In the genomic region with DNA sequence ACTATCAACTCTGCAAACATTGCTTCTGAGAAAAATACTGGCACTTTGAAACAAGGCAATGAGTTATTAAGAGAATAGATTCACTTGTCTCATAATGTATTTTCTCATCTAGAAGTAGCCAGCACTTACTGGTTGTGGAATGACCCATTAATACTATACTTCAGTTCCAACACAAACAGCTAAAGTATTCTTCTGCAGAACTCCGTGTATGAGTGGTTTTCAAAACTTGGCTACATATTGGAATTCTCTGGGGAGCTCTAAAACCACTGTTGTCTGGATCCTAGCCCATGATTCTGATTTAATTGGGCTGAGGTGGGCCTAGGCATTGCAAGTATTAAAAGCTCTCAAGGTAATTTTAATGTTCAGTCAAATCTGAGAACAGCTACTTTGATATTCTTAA, we compare ENCODE assay signal across 20 cellular contexts.
A peak's percentile ranks its signal among the peaks of the same experiment; 100 is the strongest.
DNase-seq lines count a peak whose midpoint lies in the region; ATAC-seq and TF ChIP-seq lines count a peak whose summit lies in the region.
"Had no signal": no experiment of that assay in that cellular context is flagged by ENCODE, and none has a peak within 500 bp of the region (broad histone marks: within the 10 kb centered on the region; RNA-seq: fewer than 3 reads in every experiment).

No MANE protein-coding gene starts in this region.

- TF ChIP-seq CTCF in brain microvascular endothelial cell (IDR thresholded peaks at IDR 0.05; ENCODE audit: low read depth, low read length, missing control alignments), result no peak

- no peak for ATAC-seq in GM21390 (IDR thresholded peaks at IDR 0.05; ENCODE audit: unreplicated experiment)
- ATAC-seq: stimulated activated memory B cell treated with anti-CD40 and anti-IgM and Interleukin-4, amounts not matched to agents 10 μg/mL and 1 μg/mL and 100 μg/mL, for 72 hours; T-helper 17 cell had no signal

- H3K4me3 ChIP-seq in brain microvascular endothelial cell (ENCODE audit: low read depth, low read length), result no peak overlapping the region
- H3K4me3 ChIP-seq: adrenal gland, ovary had no signal

- DNase-seq in DMS79 treated with DMSO at 0.1 percent for 48 hours (lab: John Stamatoyannopoulos, UW) (peak; percentile 8), DMS79 (lab: John Stamatoyannopoulos, UW) (no peak), brain microvascular endothelial cell (peak; percentile 66), hepatic stellate cell (ENCODE audit: low spot score) (peak; percentile 7), stromal cell of bone marrow (ENCODE audit: low read depth) (peak; percentile 75), A172 (ENCODE audit: low spot score) (no peak), amniotic stem cell (lab: John Stamatoyannopoulos, UW) (no peak)
- DNase-seq: activated CD4-positive, CD25-positive, alpha-beta regulatory T cell; adrenal gland; dermis blood vessel endothelial cell; DMS53; erythroblast; head of caudate nucleus; NCI-H1092; NK-92 treated with Interleukin-12 subunit alpha and Interleukin-12 subunit beta, amount 100 ng/mL, for 24 hours; ovary; T-helper 17 cell had no signal

- H3K27ac ChIP-seq in brain microvascular endothelial cell, result no peak overlapping the region
- H3K27ac ChIP-seq: 22Rv1, adrenal gland, ovary had no signal

- no peaks in the 10 kb centered on the region for H3K27me3 ChIP-seq in brain microvascular endothelial cell (replicated peaks)
- H3K27me3 ChIP-seq: adrenal gland, ovary had no signal

- H3K36me3 ChIP-seq in brain microvascular endothelial cell (replicated peaks), result no peaks in the 10 kb centered on the region
- H3K36me3 ChIP-seq: adrenal gland, ovary had no signal

- in situ Hi-C loops in brain microvascular endothelial cell (cut with HindIII; ENCODE audit: low pct_ligation_motif_present, low sequenced_read_pairs), result no loop called here

Comparison
In these comparisons a context has a peak if more than half of its experiments do, and no peak if none do; other contexts are left out.
1. DNase-seq: peak in DMS79 treated with DMSO at 0.1 percent for 48 hours (single experiment), brain microvascular endothelial cell (single experiment), hepatic stellate cell (single experiment) and stromal cell of bone marrow (single experiment); none in DMS79 (single experiment), A172 (single experiment) and amniotic stem cell (single experiment).